ENCODE assay signal across 32 cellular contexts in genomic region chr1:171167785-171168184, GRCh38. TPM values are rescaled to one million over a fixed set of nuclear protein-coding genes. Genes with fewer than 3 reads are reported as not detected.
"Had no signal": no experiment of that assay in that cellular context is flagged by ENCODE, and none has a peak within 500 bp of the region (broad histone marks: within the 10 kb centered on the region; RNA-seq: fewer than 3 reads in every experiment).

No MANE protein-coding gene starts in this region.

- H3K27me3 ChIP-seq: adrenal gland, body of pancreas, dorsolateral prefrontal cortex, esophagus muscularis mucosa had no signal

- H3K27me3 Mint-ChIP-seq: dendritic cell treated with granulocyte-macrophage colony-stimulating factor and Interleukin-4, amounts not matched to agents 40 ng/mL and 50 ng/mL, for 4 days had no signal

- H3K27ac ChIP-seq: adrenal gland, body of pancreas, coronary artery, dorsolateral prefrontal cortex, esophagus muscularis mucosa, WERI-Rb-1 had no signal

- H3K27ac Mint-ChIP-seq: activated B cell treated with CpG ODN at 0.5 μM for 24 hours; activated CD8-positive, alpha-beta T cell treated with anti-CD3 and anti-CD28 coated beads for 36 hours; activated naive CD4-positive, alpha-beta T cell treated with anti-CD3 and anti-CD28 coated beads, Interleukin-2, amount 50 U/mL, for 24 hours; activated naive CD8-positive, alpha-beta T cell treated with anti-CD3 and anti-CD28 coated beads for 36 hours; activated naive CD8-positive, alpha-beta T cell treated with anti-CD3 and anti-CD28 coated beads, Interleukin-2, amount 50 U/mL, for 24 hours; activated T-helper 17 cell treated with anti-CD3 and anti-CD28 coated beads, Interleukin-2, amount 50 U/mL, for 72 hours; dendritic cell treated with granulocyte-macrophage colony-stimulating factor and Interleukin-4, amounts not matched to agents 40 ng/mL and 50 ng/mL, for 4 days; endodermal cell; T-helper 17 cell; T-helper 2 cell treated with Interferon-gamma antibody and Interleukin-4, amounts not matched to agents 5 μg/mL and 100 μg/mL, for 36 hours had no signal

- H3K4me3 Mint-ChIP-seq: activated B cell treated with CpG ODN at 0.5 μM for 24 hours; activated CD8-positive, alpha-beta T cell treated with anti-CD3 and anti-CD28 coated beads for 36 hours; activated naive CD4-positive, alpha-beta T cell treated with anti-CD3 and anti-CD28 coated beads, Interleukin-2, amount 50 U/mL, for 24 hours; activated naive CD8-positive, alpha-beta T cell treated with anti-CD3 and anti-CD28 coated beads for 36 hours; activated naive CD8-positive, alpha-beta T cell treated with anti-CD3 and anti-CD28 coated beads, Interleukin-2, amount 50 U/mL, for 24 hours; activated T-cell treated with anti-CD3 and anti-CD28 coated beads, Interleukin-2, amount 50 U/mL, for 4 hours; activated T-helper 17 cell treated with anti-CD3 and anti-CD28 coated beads, Interleukin-2, amount 50 U/mL, for 72 hours; central memory CD8-positive, alpha-beta T cell; dendritic cell treated with granulocyte-macrophage colony-stimulating factor and Interleukin-4, amounts not matched to agents 40 ng/mL and 50 ng/mL, for 4 days; endodermal cell; T-helper 17 cell; T-helper 2 cell treated with Interferon-gamma antibody and Interleukin-4, amounts not matched to agents 5 μg/mL and 100 μg/mL, for 36 hours had no signal

- H3K9me3 Mint-ChIP-seq: activated CD8-positive, alpha-beta T cell treated with anti-CD3 and anti-CD28 coated beads for 36 hours; activated naive CD4-positive, alpha-beta T cell treated with anti-CD3 and anti-CD28 coated beads, Interleukin-2, amount 50 U/mL, for 24 hours; activated naive CD8-positive, alpha-beta T cell treated with anti-CD3 and anti-CD28 coated beads for 36 hours; activated naive CD8-positive, alpha-beta T cell treated with anti-CD3 and anti-CD28 coated beads, Interleukin-2, amount 50 U/mL, for 24 hours; activated T-cell treated with anti-CD3 and anti-CD28 coated beads, Interleukin-2, amount 50 U/mL, for 4 hours; central memory CD8-positive, alpha-beta T cell; endodermal cell; T-helper 2 cell treated with Interferon-gamma antibody and Interleukin-4, amounts not matched to agents 5 μg/mL and 100 μg/mL, for 36 hours had no signal

- H3K4me1 Mint-ChIP-seq: activated B cell treated with CpG ODN at 0.5 μM for 24 hours; activated naive CD4-positive, alpha-beta T cell treated with anti-CD3 and anti-CD28 coated beads, Interleukin-2, amount 50 U/mL, for 24 hours; activated naive CD8-positive, alpha-beta T cell treated with anti-CD3 and anti-CD28 coated beads for 36 hours; activated naive CD8-positive, alpha-beta T cell treated with anti-CD3 and anti-CD28 coated beads, Interleukin-2, amount 50 U/mL, for 24 hours; activated T-helper 17 cell treated with anti-CD3 and anti-CD28 coated beads, Interleukin-2, amount 50 U/mL, for 72 hours; central memory CD8-positive, alpha-beta T cell; T-helper 17 cell had no signal

- H3K4me3 ChIP-seq: adrenal gland, body of pancreas, coronary artery, dorsolateral prefrontal cortex, esophagus muscularis mucosa had no signal

- H3K36me3 ChIP-seq: adrenal gland, esophagus muscularis mucosa, WERI-Rb-1 had no signal

- ATAC-seq: activated CD4-positive, CD25-positive, alpha-beta regulatory T cell treated with anti-CD3 and anti-CD28 coated beads, Interleukin-2, amount 50 U/mL, for 24 hours; activated CD8-positive, alpha-beta T cell treated with anti-CD3 and anti-CD28 coated beads for 36 hours; activated naive CD8-positive, alpha-beta T cell treated with anti-CD3 and anti-CD28 coated beads, Interleukin-2, amount 50 U/mL, for 24 hours; activated T-cell treated with anti-CD3 and anti-CD28 coated beads, Interleukin-2, amount 50 U/mL, for 4 hours; activated T-helper 17 cell treated with anti-CD3 and anti-CD28 coated beads, Interleukin-2, amount 50 U/mL, for 72 hours; body of pancreas; T-helper 17 cell had no signal

- H3K9me3 ChIP-seq: adrenal gland, body of pancreas, esophagus muscularis mucosa had no signal

- H3K4me1 ChIP-seq: adrenal gland, body of pancreas had no signal

- DNase-seq: activated B cell treated with CpG ODN at 0.5 μM for 24 hours; activated CD4-positive, alpha-beta T cell treated with anti-CD3 and anti-CD28 coated beads for 48 hours; activated CD4-positive, alpha-beta T cell treated with anti-CD3 and anti-CD28 coated beads, Interleukin-2, amount 50 U/mL, for 1 hour; activated CD4-positive, alpha-beta T cell treated with anti-CD3 and anti-CD28 coated beads, Interleukin-2, amount 50 U/mL, for 48 hours; activated CD8-positive, alpha-beta memory T cell treated with anti-CD3 and anti-CD28 coated beads for 24 hours; activated CD8-positive, alpha-beta T cell treated with anti-CD3 and anti-CD28 coated beads for 36 hours; activated effector memory CD4-positive, alpha-beta T cell treated with Interleukin-2 at 50 U/mL for 16 hours; activated gamma-delta T cell treated with Interleukin-2 at 50 U/mL for 16 hours; activated naive CD4-positive, alpha-beta T cell treated with Interleukin-2 at 50 U/mL for 16 hours; activated naive CD8-positive, alpha-beta T cell treated with anti-CD3 and anti-CD28 coated beads for 36 hours; activated naive CD8-positive, alpha-beta T cell treated with anti-CD3 and anti-CD28 coated beads, Interleukin-2, amount 50 U/mL, for 24 hours; activated T-cell treated with anti-CD3 and anti-CD28 coated beads, Interleukin-2, amount 50 U/mL, for 4 hours; adrenal gland; amygdala; aorta; body of pancreas; dorsolateral prefrontal cortex; effector memory CD4-positive, alpha-beta T cell; endodermal cell; head of caudate nucleus; T-helper 1 cell; T-helper 17 cell; T1000; WERI-Rb-1 had no signal

- H3K36me3 Mint-ChIP-seq: activated naive CD4-positive, alpha-beta T cell treated with anti-CD3 and anti-CD28 coated beads, Interleukin-2, amount 50 U/mL, for 24 hours; activated naive CD8-positive, alpha-beta T cell treated with anti-CD3 and anti-CD28 coated beads for 36 hours had no signal

RNA-seq across cellular contexts. Expression of gene FMO2, which starts 17.3 kb away (rescaled TPM):
- total RNA-seq: activated B cell treated with CpG ODN at 0.5 μM for 24 hours; activated CD8-positive, alpha-beta T cell treated with anti-CD3 and anti-CD28 coated beads for 36 hours; activated naive CD8-positive, alpha-beta T cell treated with anti-CD3 and anti-CD28 coated beads for 36 hours; activated T-helper 17 cell treated with anti-CD3 and anti-CD28 coated beads, Interleukin-2, amount 50 U/mL, for 72 hours; endodermal cell; T-helper 17 cell had no signal
